ENCODE assay signal across 1 cellular context in genomic region chr11:64265176-64266160, GRCh38.
TF ChIP-seq lines count a peak whose summit lies in the region.

No MANE protein-coding gene starts in this region.

TF ChIP-seq in HepG2, 621 proteins besides CTCF, POLR2A, EP300 and RAD21:
- no peak for TF ChIP-seq CREBL2 (CRISPR knock-in tag; IDR thresholded peaks at IDR 0.05; ENCODE audit: borderline replicate concordance)
- TF ChIP-seq ATRX (CRISPR knock-in tag; IDR thresholded peaks at IDR 0.05; ENCODE audit: borderline replicate concordance) = no peak
- no peak for TF ChIP-seq ZEB1 (IDR thresholded peaks at IDR 0.05; ENCODE audit: insufficient replicate concordance, low read depth)
